23 cellular contexts compared by ENCODE assay signal in the genomic region with DNA sequence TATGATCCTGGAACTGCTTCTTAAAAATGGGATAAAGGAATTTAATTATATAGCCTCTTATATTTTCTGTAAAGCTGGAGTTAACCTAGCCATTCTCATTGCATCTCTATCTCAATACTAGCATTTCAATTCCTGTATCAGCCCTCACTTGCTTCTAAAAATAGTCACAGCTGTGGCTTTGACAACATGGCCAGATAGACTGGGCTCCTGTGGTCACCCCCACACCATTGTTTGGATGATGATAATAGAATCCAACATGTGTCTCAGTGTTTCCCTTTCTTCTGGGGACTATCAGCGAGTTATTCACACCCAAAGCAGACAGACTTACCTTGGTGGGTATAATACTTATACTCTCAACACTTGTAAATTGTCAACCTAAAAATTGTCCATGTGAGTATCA.
"Had no signal": no experiment of that assay in that cellular context is flagged by ENCODE, and none has a peak within 500 bp of the region (broad histone marks: within the 10 kb centered on the region; RNA-seq: fewer than 3 reads in every experiment).

No MANE protein-coding gene starts in this region.

- H3K4me1 ChIP-seq: esophagus squamous epithelium had no signal

- H3K27me3 ChIP-seq: dorsolateral prefrontal cortex, esophagus squamous epithelium, hepatocyte, pancreas had no signal

- H3K9me3 ChIP-seq: esophagus squamous epithelium, pancreas had no signal

- H3K79me2 ChIP-seq: hepatocyte had no signal

- H2AFZ ChIP-seq: hepatocyte had no signal

- H3K4me2 ChIP-seq: hepatocyte, smooth muscle cell had no signal

- H3K4me3 Mint-ChIP-seq: mesothelial cell of epicardium, naive B cell had no signal

- H3K4me3 ChIP-seq: dorsolateral prefrontal cortex, esophagus squamous epithelium, hepatocyte, pancreas, smooth muscle cell had no signal

- FAIRE-seq: kidney, pancreas had no signal

- H3K9me3 Mint-ChIP-seq: mesothelial cell of epicardium had no signal

- H3K4me1 Mint-ChIP-seq: mesothelial cell of epicardium, naive B cell had no signal

- H3K27ac ChIP-seq: dorsolateral prefrontal cortex, epithelial cell of prostate, esophagus squamous epithelium, hepatocyte, pancreas had no signal

- ATAC-seq: left cardiac atrium, left ventricle myocardium superior, pancreas, right cardiac atrium had no signal

- H3K27ac Mint-ChIP-seq: mesothelial cell of epicardium, naive B cell, nephron, progenitor cell of endocrine pancreas had no signal

- H3K27me3 Mint-ChIP-seq: naive B cell, progenitor cell of endocrine pancreas had no signal

- DNase-seq: cortex of kidney; dorsolateral prefrontal cortex; effector memory CD4-positive, alpha-beta T cell; esophagus squamous epithelium; foreskin melanocyte; head of caudate nucleus; kidney; left cardiac atrium; left ventricle myocardium superior; mammary epithelial cell; naive B cell; occipital lobe; pancreas; right cardiac atrium; stimulated activated CD4-positive, alpha-beta T cell treated with anti-CD3 and anti-CD28 coated beads, Interleukin-2, amount 100 ng/mL, for 48 hours; stimulated activated naive CD4-positive, alpha-beta T cell treated with Interleukin-2 at 50 U/mL for 16 hours; trophoblast cell had no signal
